ENCODE assay signal across 15 cellular contexts in genomic region chr6:124869412-124869811, GRCh38.
"Had no signal": no experiment of that assay in that cellular context is flagged by ENCODE, and none has a peak within 500 bp of the region (broad histone marks: within the 10 kb centered on the region; RNA-seq: fewer than 3 reads in every experiment).

No MANE protein-coding gene starts in this region.

- H3K4me3 Mint-ChIP-seq: activated naive CD4-positive, alpha-beta T cell treated with anti-CD3 and anti-CD28 coated beads, Interleukin-2, amount 50 U/mL, for 24 hours; effector memory CD8-positive, alpha-beta T cell; naive thymus-derived CD8-positive, alpha-beta T cell; stimulated activated memory B cell treated with anti-CD40 and anti-IgM and Interleukin-4, amounts not matched to agents 10 μg/mL and 1 μg/mL and 100 μg/mL, for 72 hours had no signal

- H3K27ac ChIP-seq: adrenal gland, epithelial cell of prostate, parathyroid adenoma, upper lobe of right lung, WERI-Rb-1 had no signal

- H3K27me3 ChIP-seq: adrenal gland, upper lobe of right lung had no signal

- H3K4me1 Mint-ChIP-seq: activated naive CD4-positive, alpha-beta T cell treated with anti-CD3 and anti-CD28 coated beads, Interleukin-2, amount 50 U/mL, for 24 hours; naive thymus-derived CD8-positive, alpha-beta T cell; stimulated activated memory B cell treated with anti-CD40 and anti-IgM and Interleukin-4, amounts not matched to agents 10 μg/mL and 1 μg/mL and 100 μg/mL, for 72 hours had no signal

- H3K4me3 ChIP-seq: adrenal gland, upper lobe of right lung had no signal

- H3K27me3 Mint-ChIP-seq: effector memory CD8-positive, alpha-beta T cell; stimulated activated memory B cell treated with anti-CD40 and anti-IgM and Interleukin-4, amounts not matched to agents 10 μg/mL and 1 μg/mL and 100 μg/mL, for 72 hours had no signal

- H3K9ac ChIP-seq: parathyroid adenoma had no signal

- H3K36me3 Mint-ChIP-seq: activated naive CD4-positive, alpha-beta T cell treated with anti-CD3 and anti-CD28 coated beads, Interleukin-2, amount 50 U/mL, for 24 hours; naive thymus-derived CD8-positive, alpha-beta T cell; stimulated activated memory B cell treated with anti-CD40 and anti-IgM and Interleukin-4, amounts not matched to agents 10 μg/mL and 1 μg/mL and 100 μg/mL, for 72 hours had no signal

- H3K9me3 Mint-ChIP-seq: activated naive CD4-positive, alpha-beta T cell treated with anti-CD3 and anti-CD28 coated beads, Interleukin-2, amount 50 U/mL, for 24 hours; effector memory CD8-positive, alpha-beta T cell; naive thymus-derived CD8-positive, alpha-beta T cell had no signal

- H3K4me1 ChIP-seq: adrenal gland, parathyroid adenoma, upper lobe of right lung had no signal

- H3K9me3 ChIP-seq: adrenal gland, upper lobe of right lung had no signal

- H3K27ac Mint-ChIP-seq: activated naive CD4-positive, alpha-beta T cell treated with anti-CD3 and anti-CD28 coated beads, Interleukin-2, amount 50 U/mL, for 24 hours; effector memory CD8-positive, alpha-beta T cell; stimulated activated memory B cell treated with anti-CD40 and anti-IgM and Interleukin-4, amounts not matched to agents 10 μg/mL and 1 μg/mL and 100 μg/mL, for 72 hours had no signal

- H3K36me3 ChIP-seq: adrenal gland, upper lobe of right lung, WERI-Rb-1 had no signal

- DNase-seq: activated CD4-positive, alpha-beta T cell treated with anti-CD3 and anti-CD28 coated beads for 1 hour; activated CD8-positive, alpha-beta memory T cell treated with anti-CD3 and anti-CD28 coated beads for 24 hours; activated CD8-positive, alpha-beta memory T cell treated with anti-CD3 and anti-CD28 coated beads, Interleukin-2, amount 50 U/mL, for 48 hours; activated gamma-delta T cell; adrenal gland; effector memory CD8-positive, alpha-beta T cell; naive thymus-derived CD8-positive, alpha-beta T cell; stimulated activated CD4-positive, alpha-beta T cell treated with anti-CD3 and anti-CD28 coated beads, Interleukin-4, amount 100 ng/mL, for 4 hours; upper lobe of right lung; WERI-Rb-1 had no signal

- H2AFZ ChIP-seq: parathyroid adenoma had no signal

- H3K79me2 ChIP-seq: parathyroid adenoma had no signal

- ATAC-seq: effector memory CD8-positive, alpha-beta T cell; naive thymus-derived CD8-positive, alpha-beta T cell; sciatic nerve; stimulated activated memory B cell treated with anti-CD40 and anti-IgM and Interleukin-4, amounts not matched to agents 10 μg/mL and 1 μg/mL and 100 μg/mL, for 72 hours; upper lobe of right lung had no signal
